In the genomic region with DNA sequence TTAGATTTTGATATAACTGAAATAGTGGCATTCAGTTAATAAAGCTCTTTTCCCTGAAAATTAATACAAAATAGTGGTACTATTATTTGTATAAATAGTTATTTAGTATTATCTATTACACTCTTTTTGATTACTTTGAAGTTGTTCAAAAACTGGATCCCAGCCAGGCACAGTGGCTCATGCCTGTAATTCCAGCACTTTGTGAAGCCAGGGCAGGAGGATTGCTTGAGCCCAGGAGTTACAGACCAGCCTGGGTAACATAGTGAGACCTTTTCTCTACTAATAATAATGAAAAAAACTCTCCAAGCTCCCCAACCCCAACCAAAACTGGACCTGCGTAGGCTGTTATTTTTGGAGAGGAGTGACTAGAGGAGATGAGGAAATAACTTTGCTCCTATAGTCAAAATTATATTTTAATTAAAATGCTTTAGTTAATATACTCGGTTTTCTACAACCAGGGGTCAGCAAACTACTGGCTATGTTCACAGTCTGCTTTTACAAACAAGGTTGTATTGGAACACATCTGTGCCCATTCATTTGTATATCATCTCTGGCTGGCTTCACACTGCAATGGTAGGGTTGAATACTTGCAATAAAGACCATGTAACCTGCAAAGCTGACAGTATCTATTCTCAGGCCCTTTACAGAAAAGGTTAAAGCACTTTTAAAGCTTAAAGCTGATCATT, we compare ENCODE assay signal across 30 cellular contexts. TPM values are rescaled to one million over a fixed set of nuclear protein-coding genes. Genes with fewer than 3 reads are reported as not detected.
DNase-seq lines count a peak whose midpoint lies in the region; ATAC-seq, FAIRE-seq and TF ChIP-seq lines count a peak whose summit lies in the region.
"Had no signal": no experiment of that assay in that cellular context is flagged by ENCODE, and none has a peak within 500 bp of the region (broad histone marks: within the 10 kb centered on the region; RNA-seq: fewer than 3 reads in every experiment).

No MANE protein-coding gene starts in this region.

- intact Hi-C loops in GM12878 (cut with micrococcal nuclease; ENCODE audit: unreplicated experiment), result no loop called here
- intact Hi-C loops in left cardiac atrium (cut with DNase I), result no loop called here
- intact Hi-C loops in transverse colon (cut with DNase I; ENCODE audit: low total_unique reads), result loop anchor here (10.0 kb wide), 1 partner anchor 81 kb away; no protein-coding TSS in a partner anchor

- H2BK120ac ChIP-seq in mesenchymal stem cell (ENCODE audit: low read depth, low read length), result no peak overlapping the region

- no peaks in the 10 kb centered on the region for H3K4me1 ChIP-seq in GM12878 (ENCODE audit: control insufficient read depth, insufficient read depth, low read length)
- no peaks in the 10 kb centered on the region for H3K4me1 ChIP-seq in mesenchymal stem cell (ENCODE audit: control insufficient read depth, insufficient read depth, low read depth, low read length)
- peaks cover 0 to 21% (median 0%) of the 10 kb centered on the region in 4 donors for H3K4me1 ChIP-seq in transverse colon
- H3K4me1 ChIP-seq: vagina had no signal

- POLR2A ChIA-PET in GM12878 (lab: Charles Lee), result interaction anchor here (0.6 to 1.8 kb wide), 7 partner anchors 8 to 1103 kb away, joined by 3 to 8 read pairs (median 4); no protein-coding TSS in a partner anchor

- H3K4ac ChIP-seq in mesenchymal stem cell (ENCODE audit: low read depth in 1 of 2, low read length in 2 of 2), result no peak overlapping the region

- no peak for TF ChIP-seq POLR2A in GM12878 (IDR thresholded peaks at IDR 0.05; ENCODE audit: low read depth, low read length)
- no peak for TF ChIP-seq POLR2A in transverse colon (IDR thresholded peaks at IDR 0.05)

- H3K27me3 ChIP-seq in GM12878 (replicated peaks in 1 of 2; ENCODE audit: control insufficient read depth in 2 of 2, insufficient read depth in 2 of 2, low read length in 1 of 2) (no peaks in the 10 kb centered on the region), mesenchymal stem cell (ENCODE audit: control insufficient read depth in 1 of 2, insufficient read depth in 1 of 2, low read length in 2 of 2) (no peaks in the 10 kb centered on the region), transverse colon (no peaks in the 10 kb centered on the region)
- H3K27me3 ChIP-seq: vagina had no signal

- H2AFZ ChIP-seq in GM12878 (ENCODE audit: control insufficient read depth, low read depth, low read length) (no peak overlapping the region), mesenchymal stem cell (ENCODE audit: low read depth, low read length) (no peak overlapping the region)
- H2AFZ ChIP-seq: PC-9 had no signal

- H3K4me2 ChIP-seq in GM12878 (ENCODE audit: control insufficient read depth, insufficient read depth), result no peak overlapping the region
- no peak overlapping the region for H3K4me2 ChIP-seq in mesenchymal stem cell (ENCODE audit: low read length, poor library complexity, severe bottlenecking)
- H3K4me2 ChIP-seq: PC-9 had no signal

- H2AK5ac ChIP-seq in mesenchymal stem cell (ENCODE audit: low read length, severe bottlenecking), result no peak overlapping the region

- no peak overlapping the region for H3K14ac ChIP-seq in mesenchymal stem cell (ENCODE audit: low read length in 2 of 2)

- no peaks in the 10 kb centered on the region for H3K79me2 ChIP-seq in GM12878 (ENCODE audit: control insufficient read depth, insufficient read depth, low read length)

- ATAC-seq in GM12878 (0 out of 3 replicates have a peak, but pooled peaks have one; percentile 21), left cardiac atrium (no peak)
- ATAC-seq: activated CD4-positive, CD25-positive, alpha-beta regulatory T cell treated with anti-CD3 and anti-CD28 coated beads, Interleukin-2, amount 50 U/mL, for 24 hours; activated naive CD8-positive, alpha-beta T cell treated with anti-CD3 and anti-CD28 coated beads, Interleukin-2, amount 50 U/mL, for 24 hours; left colon; natural killer cell treated with Interleukin-12 subunit alpha and Interleukin-12 subunit beta and Interleukin-15 and Interleukin-18, amount 100 ng/mL, for 72 hours; SK-N-SH treated with all-trans-retinoic acid at 6 μM for 48 hours had no signal

- WGBS in GM12878 (ENCODE audit: insufficient coverage, insufficient replicate concordance, low lambda C conversion rate, missing lambda C conversion rate), result 43% methylated on average over 2 of the region's 2 CpGs
- 100% methylated on average over 1 of the region's 2 CpGs for WGBS in mesenchymal stem cell
- 69 to 75% methylated on average over 2 of the region's 2 CpGs for WGBS in transverse colon (ENCODE audit: low coverage in 1 of 2), 2 donors

- H3K18ac ChIP-seq in mesenchymal stem cell (ENCODE audit: low read depth in 1 of 2, low read length in 2 of 2), result no peak overlapping the region

- no peaks in the 10 kb centered on the region for H3K36me3 ChIP-seq in GM12878 (ENCODE audit: control insufficient read depth in 2 of 2, insufficient read depth in 2 of 2, low read length in 1 of 2)
- no peaks in the 10 kb centered on the region for H3K36me3 ChIP-seq in mesenchymal stem cell (ENCODE audit: control insufficient read depth in 1 of 2, insufficient read depth in 2 of 2, low read depth in 1 of 2, low read length in 2 of 2)
- no peaks in the 10 kb centered on the region for H3K36me3 ChIP-seq in transverse colon
- H3K36me3 ChIP-seq: vagina had no signal

- SMC1A ChIA-PET in GM12878 (lab: Charles Lee; ENCODE audit: uncharacterized antibody, unreplicated experiment), result interaction anchor here (0.7 to 8.4 kb wide), 16 partner anchors 9 to 251 kb away, joined by 3 to 52 read pairs (median 6); a partner anchor contains a TSS

- no peak overlapping the region for H4K8ac ChIP-seq in mesenchymal stem cell (ENCODE audit: low read length)

- peaks cover 3% of the 10 kb centered on the region for H3K79me1 ChIP-seq in mesenchymal stem cell (replicated peaks; ENCODE audit: low read length, poor library complexity, severe bottlenecking)

- no peak for TF ChIP-seq RAD21 in GM12878 (IDR thresholded peaks at IDR 0.05; ENCODE audit: insufficient read depth, low read depth, low read length)

- no peak overlapping the region for H2BK12ac ChIP-seq in mesenchymal stem cell (ENCODE audit: low read length in 2 of 2)

- no peak overlapping the region for H3K23ac ChIP-seq in mesenchymal stem cell (ENCODE audit: low read length in 2 of 2)

- RAD21 ChIA-PET in GM12878 (lab: Charles Lee; ENCODE audit: unreplicated experiment), result interaction anchor here (0.7 to 3.3 kb wide), 14 partner anchors 8 to 165 kb away, joined by 3 to 14 read pairs (median 4); a partner anchor contains a TSS

- CTCF ChIA-PET in GM12878 (lab: Yijun Ruan, JAX), result interaction anchor here (0.8 to 2.0 kb wide), 10 partner anchors 8 to 165 kb away, joined by 3 to 9 read pairs (median 3); no protein-coding TSS in a partner anchor

- H4K20me1 ChIP-seq in GM12878 (ENCODE audit: control insufficient read depth, insufficient read depth), result no peaks in the 10 kb centered on the region

- no peak overlapping the region for H4K91ac ChIP-seq in mesenchymal stem cell (ENCODE audit: low read length)

- in situ Hi-C loops in GM12878 (cut with MboI), result no loop called here
- in situ Hi-C loops in transverse colon (cut with MboI; ENCODE audit: low pct_ligation_motif_present in 1 of 4, low pct_unique_long_range_greater_than_20kb in 1 of 4, low sequenced_read_pairs in 3 of 4), result no loop called here

- BruUV-seq in GM12878 (replicated peaks; lab: Mats Ljungman, UMichigan), result no TSS peak

- TF ChIP-seq EP300 in GM12878 (IDR thresholded peaks at IDR 0.05; ENCODE audit: borderline replicate concordance in 1 of 2, control insufficient read depth in 1 of 2, low read depth in 2 of 2, low read length in 2 of 2) (no peak), transverse colon (IDR thresholded peaks at IDR 0.05; ENCODE audit: low read depth) (no peak)

- H2BK5ac ChIP-seq in mesenchymal stem cell (ENCODE audit: low read depth, low read length, poor library complexity, severe bottlenecking), result no peak overlapping the region

- H3K4me3 ChIP-seq in GM12878 (no peak overlapping the region), mesenchymal stem cell (ENCODE audit: insufficient read depth in 1 of 2, low read depth in 1 of 2, low read length in 2 of 2) (no peak overlapping the region), transverse colon (no peak overlapping the region)
- H3K4me3 ChIP-seq: PC-9, vagina had no signal

- H3K27ac ChIP-seq in GM12878 (ENCODE audit: control insufficient read depth, insufficient read depth) (no peak overlapping the region), mesenchymal stem cell (ENCODE audit: low read length, poor library complexity, severe bottlenecking) (peak overlapping the region; percentile 65), transverse colon (peak overlapping the region; percentile 26 to 58 (median 38))
- H3K27ac ChIP-seq: PC-9, vagina had no signal

- H3K9ac ChIP-seq in GM12878 (ENCODE audit: control insufficient read depth, insufficient read depth, low read length), result no peak overlapping the region
- H3K9ac ChIP-seq in mesenchymal stem cell (ENCODE audit: low read length), result no peak overlapping the region

- no peaks in the 10 kb centered on the region for H3K9me3 ChIP-seq in GM12878 (replicated peaks; ENCODE audit: control insufficient read depth, insufficient read depth, low read length)
- H3K9me3 ChIP-seq in mesenchymal stem cell (ENCODE audit: control insufficient read depth, low read length), result peaks cover 16% of the 10 kb centered on the region
- H3K9me3 ChIP-seq in transverse colon, result no peaks in the 10 kb centered on the region
- H3K9me3 ChIP-seq: vagina had no signal

- FAIRE-seq in GM12878 (lab: Jason Lieb, UNC), result no peak
- FAIRE-seq: frontal cortex, GM12891, TTC549 had no signal

- H2BK15ac ChIP-seq in mesenchymal stem cell (ENCODE audit: low read depth, poor library complexity, severe bottlenecking), result no peak overlapping the region

- TF ChIP-seq CTCF in GM12878 (IDR thresholded peaks at IDR 0.05 in 2 of 3, conservative IDR thresholded peaks at IDR 0.05 in 1 of 3; ENCODE audit: control insufficient read depth in 2 of 3, extremely low read depth in 1 of 3, insufficient read depth in 1 of 3, low read depth in 3 of 3, low read length in 3 of 3), result no peak; a peak in 1 of 6 replicates
- no peak for TF ChIP-seq CTCF in transverse colon (IDR thresholded peaks at IDR 0.05)

- DNase-seq in GM12878 (ENCODE audit: low read depth, low spot score), result no peak
- peak; percentile 30 for DNase-seq in left cardiac atrium
- DNase-seq in mesenchymal stem cell, result no peak
- no peak for DNase-seq in transverse colon
- DNase-seq in A172 (ENCODE audit: low spot score), result no peak
- no peak for DNase-seq in activated CD4-positive, alpha-beta T cell treated with anti-CD3 and anti-CD28 coated beads for 4 hours
- no peak for DNase-seq in NCI-H69 (lab: John Stamatoyannopoulos, UW)
- DNase-seq: activated CD4-positive, alpha-beta memory T cell treated with anti-CD3 and anti-CD28 coated beads for 36 hours; activated naive CD4-positive, alpha-beta T cell; activated naive CD8-positive, alpha-beta T cell treated with anti-CD3 and anti-CD28 coated beads, Interleukin-2, amount 50 U/mL, for 24 hours; CD8-positive, alpha-beta memory T cell; cerebellar nuclear complex; dermis blood vessel endothelial cell; H9; hippocampal formation; Kasumi-1; left colon; NCI-H2081; NCI-H526; occipital lobe; PC-9; small intestine; stimulated activated naive CD4-positive, alpha-beta T cell treated with Interleukin-2 at 50 U/mL for 16 hours had no signal

RNA-seq across cellular contexts. Expression of a gene that starts 27.6 kb away (rescaled TPM):
- total RNA-seq in GM12878 (2013; cell fraction: nucleolus; rRNA removed), result 36.6 and 36.9 TPM in 2 replicates
- 0.51 and 0.76 TPM in 2 replicates for total RNA-seq in GM12878 (2014; rRNA removed)
- total RNA-seq in GM12878 (2014; rRNA removed; fragmentation: Illumina TruSeq; extraction: Trizol), result 0.74 and 0.98 TPM in 2 replicates
- total RNA-seq in GM12878 (2021), result 0.46 and 0.48 TPM in 2 replicates
- polyA plus RNA-seq in GM12878 (2011; ENCODE audit: low read depth), result 0.13 TPM
- 22.6 and 24.3 TPM in 2 replicates for polyA plus RNA-seq in GM12878 (2011; rRNA removed)
- polyA plus RNA-seq in GM12878 (2011; cell fraction: cytosol; rRNA removed), result 15.3 and 16.9 TPM in 2 replicates
- 15.6 and 16.6 TPM in 2 replicates for polyA plus RNA-seq in GM12878 (2011; cell fraction: nucleus; rRNA removed)
- polyA plus RNA-seq in GM12878 (2012), result 0.20 and 0.38 TPM in 2 replicates
- 0.54 and 0.87 TPM in 2 replicates for polyA plus RNA-seq in GM12878 (2014; fragmentation: Illumina TruSeq; extraction: Trizol)
- polyA plus RNA-seq in GM12878 (2014; fragmentation: Nextera tagmentation; extraction: Ambion mirVana), result 1 to 10 TPM in 1 of 2 experiments, under 1 TPM in 1; 0.57 to 1.1 TPM
- 0.50 and 0.60 TPM in 2 replicates for polyA plus RNA-seq in GM12878 (2014; rRNA removed)
- polyA plus RNA-seq in GM12878 (2016; fragmentation: Nextera tagmentation; extraction: Ambion mirVana), result 1 to 10 TPM in 1 of 2 experiments, under 1 TPM in 1; 0.44 to 1.0 TPM
- polyA minus RNA-seq in GM12878 (2011; rRNA and poly(A)+ RNA removed), result 49.1 and 54.0 TPM in 2 replicates
- 10.7 and 12.0 TPM in 2 replicates for polyA minus RNA-seq in GM12878 (2011; cell fraction: cytosol; rRNA and poly(A)+ RNA removed)
- 16.9 and 20.4 TPM in 2 replicates for polyA minus RNA-seq in GM12878 (2011; cell fraction: nucleus; rRNA and poly(A)+ RNA removed)
- total RNA-seq in left cardiac atrium, result 10 to 100 TPM; 34.2 to 53.5 TPM
- polyA plus RNA-seq in mesenchymal stem cell (2013, experiment 1 of 2), result 3.6 TPM
- polyA plus RNA-seq in mesenchymal stem cell (2013, experiment 2 of 2), result 2.6 TPM
- 10 to 100 TPM; 29.4 to 45.6 (median 32.7) TPM for total RNA-seq in transverse colon
- total RNA-seq in A172 (2014; rRNA removed; shearing (Covaris generic)), result 0.05 and 2.9 TPM in 2 replicates
- total RNA-seq: activated CD4-positive, alpha-beta memory T cell treated with anti-CD3 and anti-CD28 coated beads for 36 hours; CD8-positive, alpha-beta memory T cell; H9 had no signal
- polyA plus RNA-seq: CD8-positive, alpha-beta memory T cell had no signal
